8 cellular contexts compared by ENCODE assay signal in the genomic region with DNA sequence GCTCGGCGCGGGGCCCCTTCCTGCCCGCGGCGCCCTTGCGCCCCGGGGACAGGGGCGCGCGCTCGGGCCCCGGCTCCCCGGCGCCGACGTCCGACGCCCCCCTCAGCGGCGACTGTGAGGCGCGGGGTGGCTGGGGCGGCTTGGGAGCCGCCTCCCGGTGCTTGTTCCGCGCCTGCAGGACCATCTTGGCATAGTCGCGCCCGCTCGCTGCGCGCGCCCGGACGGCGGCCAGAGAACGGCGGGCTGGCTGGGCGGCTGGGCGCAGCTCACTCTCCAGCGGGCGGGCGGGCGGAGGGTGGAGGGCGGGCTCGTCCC. TPM values are rescaled to one million over a fixed set of nuclear protein-coding genes. Genes with fewer than 3 reads are reported as not detected.
A peak's percentile ranks its signal among the peaks of the same experiment; 100 is the strongest.
DNase-seq lines count a peak whose midpoint lies in the region; ATAC-seq and TF ChIP-seq lines count a peak whose summit lies in the region.

DPY19L1 (minus strand) TSS at position 275 of the 315 bp plus-strand sequence; CDS start at position 184, 91 bp downstream.

- no peak within 1 kb of the TSS for H3K18ac ChIP-seq in IMR-90 (ENCODE audit: low read depth, low read length)

- CTCF ChIA-PET in IMR-90 (lab: Yijun Ruan, JAX), result no interaction called here

- H4K20me1 ChIP-seq in IMR-90 (ENCODE audit: insufficient read depth, low read length), result peaks cover 12% of the 10 kb centered on the region; the same call in 1 of the 2 replicates

- ATAC-seq in GM19397 (IDR thresholded peaks at IDR 0.05; ENCODE audit: unreplicated experiment), result peak; percentile 23
- ATAC-seq in IMR-90 (ENCODE audit: low read depth), result no peak
- no peak for ATAC-seq in mucosa of descending colon

- H2BK15ac ChIP-seq in IMR-90 (ENCODE audit: low read depth, low read length), result no peak within 1 kb of the TSS

- H3K27me3 ChIP-seq in IMR-90 (ENCODE audit: control insufficient read depth, insufficient read depth, low read length) (no peaks in the 10 kb centered on the region), vagina (no peaks in the 10 kb centered on the region)

- H4K8ac ChIP-seq in IMR-90 (ENCODE audit: low read depth in 2 of 2, low read length in 2 of 2), result peak within 1 kb of the TSS in 1 of 2 experiments; percentile 52; a peak in 2 of 4 replicates

- BruUV-seq in IMR-90 (replicated peaks; lab: Mats Ljungman, UMichigan), result no TSS peak

- H2BK120ac ChIP-seq in IMR-90 (ENCODE audit: low read depth, low read length), result no peak within 1 kb of the TSS; the same call in 1 of the 2 replicates

- H4K91ac ChIP-seq in IMR-90 (ENCODE audit: insufficient read depth, low read depth, low read length), result no peak within 1 kb of the TSS

- H3K27ac ChIP-seq in IMR-90 (ENCODE audit: insufficient read depth, low read length) (peak within 1 kb of the TSS; percentile 78), coronary artery (peak within 1 kb of the TSS; percentile 77 to 91), vagina (peak within 1 kb of the TSS; percentile 75)

- no peak for DNase-seq in IMR-90
- DNase-seq in coronary artery (ENCODE audit: low spot score), result no peak
- no peak for DNase-seq in mucosa of descending colon
- DNase-seq in vagina (ENCODE audit: extremely low spot score in 2 of 2), result no peak
- no peak for DNase-seq in NCI-H446 treated with DMSO at 0.1 percent for 48 hours (lab: John Stamatoyannopoulos, UW)
- no peak for DNase-seq in NCI-H146 (lab: John Stamatoyannopoulos, UW)
- DNase-seq in RPMI8226, result no peak

- H3K36me3 ChIP-seq in IMR-90 (ENCODE audit: control insufficient read depth, insufficient read depth, low read length) (no peaks in the 10 kb centered on the region), mucosa of descending colon (ENCODE audit: low read depth) (no peaks in the 10 kb centered on the region), vagina (no peaks in the 10 kb centered on the region)

- peak within 1 kb of the TSS; percentile 73 for H3K4ac ChIP-seq in IMR-90 (ENCODE audit: low read depth, low read length)

- H3K56ac ChIP-seq in IMR-90 (ENCODE audit: extremely low read depth, insufficient read depth, low read length), result peak within 1 kb of the TSS; percentile 37; the same call in 1 of the 2 replicates

- no peak for TF ChIP-seq RAD21 in IMR-90 (IDR thresholded peaks at IDR 0.05; ENCODE audit: low read length)

- H3K79me1 ChIP-seq in IMR-90 (ENCODE audit: low read depth in 1 of 2, low read length in 2 of 2), result peaks cover 18 to 37% of the 10 kb centered on the region in 2 experiments

- H3K14ac ChIP-seq in IMR-90 (replicated peaks; ENCODE audit: low read depth, low read length), result 0 out of 2 replicates have a peak within 1 kb of the TSS, but pooled peaks have one; percentile 5

- H3K9ac ChIP-seq in IMR-90 (ENCODE audit: low read depth, low read length), result peak within 1 kb of the TSS; percentile 83

- no peak within 1 kb of the TSS for H2AK5ac ChIP-seq in IMR-90 (ENCODE audit: low read depth, low read length)

- peak within 1 kb of the TSS; percentile 18 for H2AK9ac ChIP-seq in IMR-90 (replicated peaks; ENCODE audit: low read depth, low read length, poor library complexity)

- 0% methylated on average over 8 of the region's 48 CpGs; no CpG with 5 or more reads in 1 of the 2 experiments for WGBS in IMR-90 (ENCODE audit: extremely low coverage in 2 of 2, insufficient read length in 1 of 2), 2 experiments

- no peaks in the 10 kb centered on the region for H3K9me3 ChIP-seq in IMR-90 (ENCODE audit: control insufficient read depth, insufficient read depth, low read length)
- H3K9me3 ChIP-seq in mucosa of descending colon, result no peaks in the 10 kb centered on the region
- no peaks in the 10 kb centered on the region for H3K9me3 ChIP-seq in vagina

- peak within 1 kb of the TSS; percentile 48 for H2BK5ac ChIP-seq in IMR-90 (ENCODE audit: low read depth, low read length, poor library complexity, severe bottlenecking)

- in situ Hi-C loops in IMR-90 (cut with MboI; ENCODE audit: low sequenced_read_pairs), result no loop called here

- POLR2A ChIA-PET in IMR-90 (lab: Charles Lee; ENCODE audit: unreplicated experiment), result interaction anchor here (1.0 kb wide), 1 partner anchor 213 kb away, joined by 8 read pairs; no protein-coding TSS in a partner anchor

- H4K5ac ChIP-seq in IMR-90 (ENCODE audit: low read depth, low read length), result no peak within 1 kb of the TSS

- no peak within 1 kb of the TSS for H2BK20ac ChIP-seq in IMR-90 (ENCODE audit: low read depth, low read length)

- H3K4me1 ChIP-seq in IMR-90 (ENCODE audit: control insufficient read depth, insufficient read depth, low read length), result peaks cover 2% of the 10 kb centered on the region; the same call in 1 of the 2 replicates
- H3K4me1 ChIP-seq in mucosa of descending colon (ENCODE audit: low read depth), result peaks cover 20% of the 10 kb centered on the region
- peaks cover 25% of the 10 kb centered on the region for H3K4me1 ChIP-seq in vagina

- TF ChIP-seq POLR2A in IMR-90 (IDR thresholded peaks at IDR 0.05; ENCODE audit: low read depth, low read length) (0 out of 2 replicates have a peak, but pooled peaks have one; percentile 36), vagina (IDR thresholded peaks at IDR 0.05) (peak in 1 of 2 donors; percentile 15)

- peaks cover 4% of the 10 kb centered on the region for H3K9me1 ChIP-seq in IMR-90 (ENCODE audit: insufficient read depth, low read length)

- H3K23ac ChIP-seq in IMR-90 (ENCODE audit: low read depth, low read length), result 0 out of 2 replicates have a peak within 1 kb of the TSS, but pooled peaks have one; percentile 39

- intact Hi-C loops in IMR-90 (cut with micrococcal nuclease), result loop anchor here (1.0 to 10.0 kb wide), 5 partner anchors 100 to 942 kb away; no protein-coding TSS in a partner anchor
- intact Hi-C loops in mucosa of descending colon (cut with DNase I, micrococcal nuclease), result loop anchor here in 1 of 2 donors (10.0 kb wide), 1 partner anchor 212 kb away; no protein-coding TSS in a partner anchor
- intact Hi-C loops in vagina (cut with DNase I), result no loop called here

- TF ChIP-seq CTCF in IMR-90 (conservative IDR thresholded peaks at IDR 0.05; ENCODE audit: low read depth, low read length) (no peak), coronary artery (IDR thresholded peaks at IDR 0.05) (no peak), mucosa of descending colon (IDR thresholded peaks at IDR 0.05) (no peak), vagina (IDR thresholded peaks at IDR 0.05) (no peak)

- dilution Hi-C loops in IMR-90 (cut with HindIII; ENCODE audit: low sequenced_read_pairs, unreplicated experiment), result no loop called here

- H2AFZ ChIP-seq in IMR-90 (replicated peaks; ENCODE audit: low read length, poor library complexity), result peak within 1 kb of the TSS; percentile 96

- H3K4me3 ChIP-seq in IMR-90 (ENCODE audit: insufficient read depth, low read depth, low read length), result peak within 1 kb of the TSS; percentile 87
- H3K4me3 ChIP-seq in coronary artery, result peak within 1 kb of the TSS; percentile 75
- H3K4me3 ChIP-seq in mucosa of descending colon, result peak within 1 kb of the TSS; percentile 42
- peak within 1 kb of the TSS; percentile 51 to 74 for H3K4me3 ChIP-seq in vagina

- peak within 1 kb of the TSS; percentile 97 for H3K4me2 ChIP-seq in IMR-90 (ENCODE audit: low read depth, low read length)

TF ChIP-seq in IMR-90, 13 proteins besides CTCF, POLR2A, EP300 and RAD21:
- TF ChIP-seq CEBPB (IDR thresholded peaks at IDR 0.05; ENCODE audit: low read depth, low read length), result no peak
- no peak for TF ChIP-seq MAZ (IDR thresholded peaks at IDR 0.05; ENCODE audit: borderline replicate concordance, low read depth, low read length)
- TF ChIP-seq RCOR1 (IDR thresholded peaks at IDR 0.05; ENCODE audit: insufficient replicate concordance, low read length), result no peak
- no peak for TF ChIP-seq ELK1 (IDR thresholded peaks at IDR 0.05; ENCODE audit: borderline replicate concordance, low read depth, low read length)
- no peak for TF ChIP-seq SMC3 (IDR thresholded peaks at IDR 0.05; ENCODE audit: low read depth, low read length)
- TF ChIP-seq RFX5 (IDR thresholded peaks at IDR 0.05; ENCODE audit: low read depth, low read length), result no peak
- TF ChIP-seq BHLHE40 (IDR thresholded peaks at IDR 0.05; ENCODE audit: low read depth, low read length), result no peak
- no peak for TF ChIP-seq MAFK (IDR thresholded peaks at IDR 0.05; ENCODE audit: low read depth, low read length)
- TF ChIP-seq NFE2L2 (IDR thresholded peaks at IDR 0.05; ENCODE audit: low read depth, low read length), result no peak
- no peak for TF ChIP-seq MXI1 (IDR thresholded peaks at IDR 0.05; ENCODE audit: borderline replicate concordance, low read depth, low read length)
- TF ChIP-seq, protein P1, sequence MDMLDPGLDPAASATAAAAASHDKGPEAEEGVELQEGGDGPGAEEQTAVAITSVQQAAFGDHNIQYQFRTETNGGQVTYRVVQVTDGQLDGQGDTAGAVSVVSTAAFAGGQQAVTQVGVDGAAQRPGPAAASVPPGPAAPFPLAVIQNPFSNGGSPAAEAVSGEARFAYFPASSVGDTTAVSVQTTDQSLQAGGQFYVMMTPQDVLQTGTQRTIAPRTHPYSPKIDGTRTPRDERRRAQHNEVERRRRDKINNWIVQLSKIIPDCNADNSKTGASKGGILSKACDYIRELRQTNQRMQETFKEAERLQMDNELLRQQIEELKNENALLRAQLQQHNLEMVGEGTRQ (IDR thresholded peaks at IDR 0.05; ENCODE audit: low read depth, low read length), result no peak
- TF ChIP-seq FOS (IDR thresholded peaks at IDR 0.05; ENCODE audit: low read depth, low read length), result no peak
- no peak for TF ChIP-seq CHD1 (IDR thresholded peaks at IDR 0.05; ENCODE audit: low read depth, low read length)
TF ChIP-seq in IMR-90: peak in this region for 0.

RNA-seq across cellular contexts. Expression of gene DPY19L1, which starts in this region (rescaled TPM):
- total RNA-seq in IMR-90 (2012; rRNA removed), result 12.2 and 24.7 TPM in 2 replicates
- 8.8 and 12.1 TPM in 2 replicates for polyA plus RNA-seq in IMR-90 (2012; rRNA removed)
- polyA plus RNA-seq in IMR-90 (2012; cell fraction: cytosol; rRNA removed), result 3.3 and 3.9 TPM in 2 replicates
- 2.3 and 13.9 TPM in 2 replicates for polyA plus RNA-seq in IMR-90 (2012; cell fraction: nucleus; rRNA removed; ENCODE audit: low replicate concordance)
- 10 to 100 TPM; 18.6 to 27.1 (median 20.8) TPM for total RNA-seq in mucosa of descending colon
- total RNA-seq in vagina, result 11.3 TPM
